ENCODE assay signal across 25 cellular contexts in genomic region chr1:156316909-156317308, GRCh38. TPM values are rescaled to one million over a fixed set of nuclear protein-coding genes. Genes with fewer than 3 reads are reported as not detected.
DNase-seq lines count a peak whose midpoint lies in the region; ATAC-seq, FAIRE-seq and TF ChIP-seq lines count a peak whose summit lies in the region.
"Had no signal": no experiment of that assay in that cellular context is flagged by ENCODE, and none has a peak within 500 bp of the region (broad histone marks: within the 10 kb centered on the region; RNA-seq: fewer than 3 reads in every experiment).

No MANE protein-coding gene starts in this region.

- peaks cover 48% of the 10 kb centered on the region for H3K36me3 Mint-ChIP-seq in HFFc6 (ENCODE audit: low read depth)

- H4K20me1 ChIP-seq in K562 (replicated peaks; ENCODE audit: control insufficient read depth, insufficient read depth, low read length), result no peaks in the 10 kb centered on the region

- DNase-seq in A549 (ENCODE audit: low read depth in 1 of 2, low spot score in 1 of 2) (no peak), HFFc6 (no peak), K562 (ENCODE audit: extremely low read depth in 1 of 4, low spot score in 3 of 4) (no peak), NCI-H146 (lab: John Stamatoyannopoulos, UW) (no peak), HuH-7.5 (ENCODE audit: low spot score) (no peak)
- DNase-seq: Caco-2; CD4-positive, CD25-positive, alpha-beta regulatory T cell; CD8-positive, alpha-beta T cell; DMS 273 treated with DMSO at 0.1 percent for 48 hours; DMS79; EL; GDM1; H9 had no signal

- intact Hi-C loops in K562 (cut with micrococcal nuclease), result no loop called here

- no peaks in the 10 kb centered on the region for H3K9me1 ChIP-seq in K562 (ENCODE audit: control insufficient read depth, insufficient read depth, low read length)

- no peak for TF ChIP-seq POLR2A in A549 (IDR thresholded peaks at IDR 0.05; ENCODE audit: low read length)
- no peak for TF ChIP-seq POLR2A in K562 (conservative IDR thresholded peaks at IDR 0.05)

- no peak overlapping the region for H3K27ac ChIP-seq in A549
- H3K27ac ChIP-seq in K562 (ENCODE audit: extremely low read depth, low read depth, low read length), result no peak overlapping the region
- H3K27ac ChIP-seq: BLaER1, C4-2B had no signal

- no TSS peak for BruUV-seq in K562 (replicated peaks; lab: Mats Ljungman, UMichigan)

- 91% methylated on average over 7 of the region's 7 CpGs for WGBS in A549 (ENCODE audit: missing lambda C conversion rate)
- 94% methylated on average over 7 of the region's 7 CpGs for WGBS in K562 (ENCODE audit: insufficient coverage, low coverage, missing lambda C conversion rate)

- H3K9me3 ChIP-seq in A549 (no peaks in the 10 kb centered on the region), K562 (replicated peaks; ENCODE audit: control insufficient read depth, insufficient read depth, low read depth, low read length) (no peaks in the 10 kb centered on the region)
- H3K9me3 ChIP-seq: BLaER1, Caco-2 had no signal

- POLR2A ChIA-PET in A549 (lab: Yijun Ruan, JAX), result no interaction called here
- POLR2A ChIA-PET in K562 (lab: Yijun Ruan, JAX), result interaction anchor here (0.6 to 0.7 kb wide), 2 partner anchors 15 to 155 kb away, joined by 3 read pairs; no protein-coding TSS in a partner anchor

- H3K9ac ChIP-seq in K562 (ENCODE audit: insufficient read depth in 1 of 2, low read depth in 2 of 2, low read length in 2 of 2), result no peak overlapping the region
- H3K9ac ChIP-seq: BLaER1 had no signal

- TF ChIP-seq RAD21 in A549 (conservative IDR thresholded peaks at IDR 0.05 in 1 of 2, IDR thresholded peaks at IDR 0.05 in 1 of 2), result no peak
- TF ChIP-seq RAD21 in K562 (CRISPR knock-in tag; conservative IDR thresholded peaks at IDR 0.05 in 1 of 2, IDR thresholded peaks at IDR 0.05 in 1 of 2), result no peak

- peaks cover 16% of the 10 kb centered on the region for H3K4me1 Mint-ChIP-seq in HFFc6 (ENCODE audit: low read depth)
- H3K4me1 Mint-ChIP-seq: B cell, GM23338, H9 had no signal

- H3K27me3 ChIP-seq in K562 (ENCODE audit: control insufficient read depth in 2 of 2, insufficient read depth in 2 of 2, low read length in 2 of 2), result no peaks in the 10 kb centered on the region
- H3K27me3 ChIP-seq: BLaER1 had no signal

- no peak overlapping the region for H2AFZ ChIP-seq in K562 (ENCODE audit: low read depth, low read length)
- H2AFZ ChIP-seq: GM23338 had no signal

- no peak for ATAC-seq in A549
- ATAC-seq in K562, result no peak
- ATAC-seq in HG03045 (IDR thresholded peaks at IDR 0.05; ENCODE audit: unreplicated experiment), result no peak
- ATAC-seq: CD8-positive, alpha-beta T cell; GM12878; GM23338; HCT116 had no signal

- no peak overlapping the region for H3K4me3 Mint-ChIP-seq in HFFc6
- H3K4me3 Mint-ChIP-seq: B cell; CD4-positive, CD25-positive, alpha-beta regulatory T cell; CD8-positive, alpha-beta T cell; GM23338; H9 had no signal

- no peaks in the 10 kb centered on the region for H3K9me3 Mint-ChIP-seq in HFFc6
- H3K9me3 Mint-ChIP-seq: CD4-positive, CD25-positive, alpha-beta regulatory T cell; CD8-positive, alpha-beta T cell; GM23338; H9 had no signal

- H3K36me3 ChIP-seq in K562 (ENCODE audit: control insufficient read depth, insufficient read depth, low read length), result peaks cover 95% of the 10 kb centered on the region

- 0 out of 2 replicates have a peak overlapping the region, but pooled peaks have one; percentile 16 for H3K27ac Mint-ChIP-seq in HFFc6
- H3K27ac Mint-ChIP-seq: B cell; CD4-positive, CD25-positive, alpha-beta regulatory T cell; CD8-positive, alpha-beta T cell; GM23338; H9 had no signal

- peaks cover 4% of the 10 kb centered on the region; the same call in 1 of the 3 replicates for H3K4me1 ChIP-seq in A549
- H3K4me1 ChIP-seq in K562 (replicated peaks in 1 of 2; ENCODE audit: control insufficient read depth in 2 of 2, insufficient read depth in 2 of 2, low read length in 2 of 2), result no peaks in the 10 kb centered on the region
- H3K4me1 ChIP-seq: BLaER1, Caco-2 had no signal

- H3K4me2 ChIP-seq in A549 (no peak overlapping the region), K562 (ENCODE audit: insufficient read depth, low read length) (no peak overlapping the region)
- H3K4me2 ChIP-seq: BLaER1, GM23338 had no signal

- H3K27me3 Mint-ChIP-seq in HFFc6 (ENCODE audit: insufficient read depth), result no peaks in the 10 kb centered on the region
- H3K27me3 Mint-ChIP-seq: B cell; CD4-positive, CD25-positive, alpha-beta regulatory T cell had no signal

- FAIRE-seq in A549 (lab: Jason Lieb, UNC), result no peak
- no peak for FAIRE-seq in K562 (lab: Jason Lieb, UNC)
- FAIRE-seq: D721Med, GM12878, GM19239 had no signal

- TF ChIP-seq CTCF in A549 (IDR thresholded peaks at IDR 0.05) (no peak), HFFc6 (IDR thresholded peaks at IDR 0.05) (no peak), K562 (IDR thresholded peaks at IDR 0.05 in 2 of 3, conservative IDR thresholded peaks at IDR 0.05 in 1 of 3; ENCODE audit: insufficient read depth in 2 of 3, low read depth in 1 of 3, low read length in 3 of 3) (no peak)

- in situ Hi-C loops in K562 (cut with MboI), result no loop called here

- CTCF ChIA-PET in A549 (lab: Yijun Ruan, JAX), result interaction anchor here (1.2 to 1.7 kb wide), 8 partner anchors 10 to 226 kb away, joined by 3 to 10 read pairs (median 4); partner anchors contain the start of genes SMG5 and VHLL
- CTCF ChIA-PET in K562 (lab: Yijun Ruan, JAX; ENCODE audit: low intra/inter-chr PET ratio), result no interaction called here

- H3K4me3 ChIP-seq in A549 (no peak overlapping the region), K562 (no peak overlapping the region)
- H3K4me3 ChIP-seq: BLaER1, GM12878, GM23338 had no signal

- no peaks in the 10 kb centered on the region; the same call in 2 of the 3 replicates for H3K79me2 ChIP-seq in K562 (ENCODE audit: control insufficient read depth, insufficient read depth, low read length)

- TF ChIP-seq EP300 in A549 (IDR thresholded peaks at IDR 0.05) (no peak), K562 (IDR thresholded peaks at IDR 0.05; ENCODE audit: low read length) (no peak)

RNA-seq across cellular contexts. Expression of gene VHLL, which starts 17.8 kb away (rescaled TPM):
- polyA plus RNA-seq in A549 (2011; rRNA removed), result not detected in 2 replicates
- polyA plus RNA-seq in A549 (2012; cell fraction: cytosol; rRNA removed), result not detected in 2 replicates
- polyA plus RNA-seq in A549 (2012; cell fraction: nucleus; rRNA removed), result 0.24 and 0.26 TPM in 2 replicates
- polyA plus RNA-seq in A549 (2017; fragmentation: RNase III; extraction: RNeasy Plus Mini Kit Qiagen cat#74134 plus additional on column Dnase treatment), result not detected in 3 replicates
- 0.58 TPM in 1 of 2 replicates, not detected in the other for polyA minus RNA-seq in A549 (2011; rRNA and poly(A)+ RNA removed)
- total RNA-seq in HFFc6 (2021; fragmentation: NEBNext Ultra II Directional; extraction: Animal tissue kit (Norgen Biotek cat#: 25700)), result not detected
- total RNA-seq in K562 (2011; cell fraction: chromatin; rRNA removed; ENCODE audit: low replicate concordance), result 1.3 TPM in 1 of 2 replicates, not detected in the other
- total RNA-seq in K562 (2011; cell fraction: nucleolus; rRNA removed), result not detected in 2 replicates
- total RNA-seq in K562 (2011; cell fraction: nucleoplasm; rRNA removed), result 0.66 TPM in 1 of 2 replicates, not detected in the other
- total RNA-seq in K562 (2014; rRNA removed), result not detected in 2 replicates
- not detected in 2 replicates for total RNA-seq in K562 (2014; rRNA removed; fragmentation: Illumina TruSeq; extraction: Trizol)
- not detected in 2 replicates for total RNA-seq in K562 (2015; rRNA removed; fragmentation: Illumina TruSeq; extraction: Trizol)
- total RNA-seq in K562 (2021), result not detected in 2 replicates
- not detected in 2 replicates for polyA plus RNA-seq in K562 (2011; rRNA removed)
- not detected in 2 replicates for polyA plus RNA-seq in K562 (2011; cell fraction: cytosol; rRNA removed)
- not detected in 2 replicates for polyA plus RNA-seq in K562 (2011; cell fraction: nucleus; rRNA removed)
- not detected in 2 replicates for polyA plus RNA-seq in K562 (2012)
- polyA plus RNA-seq in K562 (2014; fragmentation: Illumina TruSeq; extraction: Trizol), result not detected in 2 replicates
- not detected for polyA plus RNA-seq in K562 (2014; fragmentation: Nextera tagmentation; extraction: Ambion mirVana)
- not detected in 2 replicates for polyA plus RNA-seq in K562 (2014; rRNA removed)
- not detected in 2 replicates for polyA minus RNA-seq in K562 (2011; rRNA and poly(A)+ RNA removed)
- not detected in 2 replicates for polyA minus RNA-seq in K562 (2011; cell fraction: cytosol; rRNA and poly(A)+ RNA removed)
- not detected in 2 replicates for polyA minus RNA-seq in K562 (2011; cell fraction: nucleus; rRNA and poly(A)+ RNA removed)
- total RNA-seq: A172; B cell; Caco-2; CD4-positive, CD25-positive, alpha-beta regulatory T cell; CD8-positive, alpha-beta T cell; GM23338; H4; H9 had no signal
- polyA plus RNA-seq: AG04450; CD4-positive, CD25-positive, alpha-beta regulatory T cell; GM12878; GM23338 had no signal

RNA-seq across cellular contexts. Expression of gene CCT3, which starts 21.2 kb away (rescaled TPM):
- 528 and 530 TPM in 2 replicates for polyA plus RNA-seq in A549 (2011; rRNA removed)
- polyA plus RNA-seq in A549 (2012; cell fraction: cytosol; rRNA removed), result 604 and 615 TPM in 2 replicates
- polyA plus RNA-seq in A549 (2012; cell fraction: nucleus; rRNA removed), result 460 and 483 TPM in 2 replicates
- polyA plus RNA-seq in A549 (2017; fragmentation: RNase III; extraction: RNeasy Plus Mini Kit Qiagen cat#74134 plus additional on column Dnase treatment), result 804 to 909 TPM (median 824 TPM) in 3 replicates
- polyA minus RNA-seq in A549 (2011; rRNA and poly(A)+ RNA removed), result 437 and 471 TPM in 2 replicates
- 100 to 1,000 TPM; 306 to 382 (median 317) TPM for total RNA-seq in HFFc6 (2021; fragmentation: NEBNext Ultra II Directional; extraction: Animal tissue kit (Norgen Biotek cat#: 25700))
- 286 and 378 TPM in 2 replicates for total RNA-seq in K562 (2011; cell fraction: chromatin; rRNA removed; ENCODE audit: low replicate concordance)
- total RNA-seq in K562 (2011; cell fraction: nucleolus; rRNA removed), result 207 and 211 TPM in 2 replicates
- 281 and 365 TPM in 2 replicates for total RNA-seq in K562 (2011; cell fraction: nucleoplasm; rRNA removed)
- 567 and 570 TPM in 2 replicates for total RNA-seq in K562 (2014; rRNA removed)
- 610 and 635 TPM in 2 replicates for total RNA-seq in K562 (2014; rRNA removed; fragmentation: Illumina TruSeq; extraction: Trizol)
- 573 and 580 TPM in 2 replicates for total RNA-seq in K562 (2015; rRNA removed; fragmentation: Illumina TruSeq; extraction: Trizol)
- total RNA-seq in K562 (2021), result 521 and 542 TPM in 2 replicates
- 682 and 836 TPM in 2 replicates for polyA plus RNA-seq in K562 (2011; rRNA removed)
- 554 and 570 TPM in 2 replicates for polyA plus RNA-seq in K562 (2011; cell fraction: cytosol; rRNA removed)
- polyA plus RNA-seq in K562 (2011; cell fraction: nucleus; rRNA removed), result 205 and 257 TPM in 2 replicates
- 345 and 420 TPM in 2 replicates for polyA plus RNA-seq in K562 (2012)
- 536 and 610 TPM in 2 replicates for polyA plus RNA-seq in K562 (2014; fragmentation: Illumina TruSeq; extraction: Trizol)
- polyA plus RNA-seq in K562 (2014; fragmentation: Nextera tagmentation; extraction: Ambion mirVana), result 1,000 to 10,000 TPM in 1 of 2 experiments, 100 to 1,000 TPM in 1; 871 to 1,167 TPM
- 475 and 532 TPM in 2 replicates for polyA plus RNA-seq in K562 (2014; rRNA removed)
- polyA minus RNA-seq in K562 (2011; rRNA and poly(A)+ RNA removed), result 839 and 1,099 TPM in 2 replicates
- polyA minus RNA-seq in K562 (2011; cell fraction: cytosol; rRNA and poly(A)+ RNA removed), result 448 and 506 TPM in 2 replicates
- polyA minus RNA-seq in K562 (2011; cell fraction: nucleus; rRNA and poly(A)+ RNA removed), result 78.0 and 147 TPM in 2 replicates

RNA-seq across cellular contexts. Expression of gene TSACC, which starts 21.4 kb away (rescaled TPM):
- 3.9 and 4.7 TPM in 2 replicates for polyA plus RNA-seq in A549 (2011; rRNA removed)
- polyA plus RNA-seq in A549 (2012; cell fraction: cytosol; rRNA removed), result 4.8 and 5.3 TPM in 2 replicates
- polyA plus RNA-seq in A549 (2012; cell fraction: nucleus; rRNA removed), result 1.3 TPM in 2 replicates
- 2.6 to 3.2 TPM (median 3.0 TPM) in 3 replicates for polyA plus RNA-seq in A549 (2017; fragmentation: RNase III; extraction: RNeasy Plus Mini Kit Qiagen cat#74134 plus additional on column Dnase treatment)
- 0.83 and 1.1 TPM in 2 replicates for polyA minus RNA-seq in A549 (2011; rRNA and poly(A)+ RNA removed)
- under 1 TPM; 0.48 to 0.99 (median 0.70) TPM for total RNA-seq in HFFc6 (2021; fragmentation: NEBNext Ultra II Directional; extraction: Animal tissue kit (Norgen Biotek cat#: 25700))
- 0.67 TPM in 1 of 2 replicates, not detected in the other for total RNA-seq in K562 (2011; cell fraction: chromatin; rRNA removed; ENCODE audit: low replicate concordance)
- 1.1 TPM in 1 of 2 replicates, not detected in the other for total RNA-seq in K562 (2011; cell fraction: nucleolus; rRNA removed)
- 0.59 TPM in 1 of 2 replicates, not detected in the other for total RNA-seq in K562 (2011; cell fraction: nucleoplasm; rRNA removed)
- total RNA-seq in K562 (2014; rRNA removed), result 0.45 and 1.6 TPM in 2 replicates
- 1.8 and 2.1 TPM in 2 replicates for total RNA-seq in K562 (2014; rRNA removed; fragmentation: Illumina TruSeq; extraction: Trizol)
- 2.5 and 2.6 TPM in 2 replicates for total RNA-seq in K562 (2015; rRNA removed; fragmentation: Illumina TruSeq; extraction: Trizol)
- total RNA-seq in K562 (2021), result 1.0 and 1.1 TPM in 2 replicates
- polyA plus RNA-seq in K562 (2011; rRNA removed), result 2.1 and 2.2 TPM in 2 replicates
- 1.9 and 3.2 TPM in 2 replicates for polyA plus RNA-seq in K562 (2011; cell fraction: cytosol; rRNA removed)
- 1.1 and 1.3 TPM in 2 replicates for polyA plus RNA-seq in K562 (2011; cell fraction: nucleus; rRNA removed)
- 0.96 and 3.3 TPM in 2 replicates for polyA plus RNA-seq in K562 (2012)
- polyA plus RNA-seq in K562 (2014; fragmentation: Illumina TruSeq; extraction: Trizol), result 4.5 TPM in 2 replicates
- polyA plus RNA-seq in K562 (2014; fragmentation: Nextera tagmentation; extraction: Ambion mirVana), result 1 to 10 TPM; 7.3 to 7.4 TPM
- polyA plus RNA-seq in K562 (2014; rRNA removed), result 5.0 and 7.5 TPM in 2 replicates
- polyA minus RNA-seq in K562 (2011; rRNA and poly(A)+ RNA removed), result 0.88 and 1.9 TPM in 2 replicates
- polyA minus RNA-seq in K562 (2011; cell fraction: cytosol; rRNA and poly(A)+ RNA removed), result not detected in 2 replicates
- polyA minus RNA-seq in K562 (2011; cell fraction: nucleus; rRNA and poly(A)+ RNA removed), result 1.1 TPM in 1 of 2 replicates, not detected in the other
- total RNA-seq: CD4-positive, CD25-positive, alpha-beta regulatory T cell; GM12878 had no signal

RNA-seq across cellular contexts. Expression of gene GLMP, which starts 21.4 kb away (rescaled TPM):
- polyA plus RNA-seq in A549 (2011; rRNA removed) (12.4 and 16.9 TPM in 2 replicates), A549 (2017; fragmentation: RNase III; extraction: RNeasy Plus Mini Kit Qiagen cat#74134 plus additional on column Dnase treatment) (23.0 to 32.5 TPM (median 29.0 TPM) in 3 replicates), K562 (2011; rRNA removed) (8.3 and 15.5 TPM in 2 replicates), K562 (2014; fragmentation: Illumina TruSeq; extraction: Trizol) (28.2 and 29.1 TPM in 2 replicates), K562 (2014; fragmentation: Nextera tagmentation; extraction: Ambion mirVana) (10 to 100 TPM; 11.0 to 22.4 TPM), K562 (2014; rRNA removed) (21.7 and 24.5 TPM in 2 replicates)
- 17.2 and 23.4 TPM in 2 replicates for polyA plus RNA-seq in A549 (2012; cell fraction: cytosol; rRNA removed)
- polyA plus RNA-seq in A549 (2012; cell fraction: nucleus; rRNA removed), result 24.1 and 24.6 TPM in 2 replicates
- polyA minus RNA-seq in A549 (2011; rRNA and poly(A)+ RNA removed), result 11.4 and 11.5 TPM in 2 replicates
- 10 to 100 TPM; 50.8 to 91.8 (median 87.4) TPM for total RNA-seq in HFFc6 (2021; fragmentation: NEBNext Ultra II Directional; extraction: Animal tissue kit (Norgen Biotek cat#: 25700))
- 13.4 and 24.2 TPM in 2 replicates for total RNA-seq in K562 (2011; cell fraction: chromatin; rRNA removed; ENCODE audit: low replicate concordance)
- total RNA-seq in K562 (2011; cell fraction: nucleolus; rRNA removed), result 21.3 and 23.8 TPM in 2 replicates
- total RNA-seq in K562 (2011; cell fraction: nucleoplasm; rRNA removed), result 24.8 and 28.6 TPM in 2 replicates
- total RNA-seq in K562 (2014; rRNA removed) (25.7 and 27.0 TPM in 2 replicates), K562 (2014; rRNA removed; fragmentation: Illumina TruSeq; extraction: Trizol) (10.1 and 12.8 TPM in 2 replicates), K562 (2015; rRNA removed; fragmentation: Illumina TruSeq; extraction: Trizol) (18.5 and 19.7 TPM in 2 replicates), K562 (2021) (22.7 and 23.7 TPM in 2 replicates)
- polyA plus RNA-seq in K562 (2011; cell fraction: cytosol; rRNA removed), result 23.7 and 34.0 TPM in 2 replicates
- 18.0 and 19.6 TPM in 2 replicates for polyA plus RNA-seq in K562 (2011; cell fraction: nucleus; rRNA removed)
- 22.2 and 32.3 TPM in 2 replicates for polyA plus RNA-seq in K562 (2012)
- 4.6 and 5.6 TPM in 2 replicates for polyA minus RNA-seq in K562 (2011; rRNA and poly(A)+ RNA removed)
- 8.4 and 11.0 TPM in 2 replicates for polyA minus RNA-seq in K562 (2011; cell fraction: cytosol; rRNA and poly(A)+ RNA removed)
- 5.5 and 8.9 TPM in 2 replicates for polyA minus RNA-seq in K562 (2011; cell fraction: nucleus; rRNA and poly(A)+ RNA removed)

RNA-seq across cellular contexts. Expression of gene TMEM79, which starts 32.8 kb away (rescaled TPM):
- polyA plus RNA-seq in A549 (2011; rRNA removed) (7.2 and 7.5 TPM in 2 replicates), A549 (2017; fragmentation: RNase III; extraction: RNeasy Plus Mini Kit Qiagen cat#74134 plus additional on column Dnase treatment) (5.7 to 6.3 TPM (median 6.3 TPM) in 3 replicates), K562 (2011; rRNA removed) (4.0 and 4.8 TPM in 2 replicates), K562 (2014; fragmentation: Illumina TruSeq; extraction: Trizol) (5.6 and 5.7 TPM in 2 replicates), K562 (2014; fragmentation: Nextera tagmentation; extraction: Ambion mirVana) (1 to 10 TPM in 1 of 2 experiments, under 1 TPM in 1; 0.69 to 1.2 TPM), K562 (2014; rRNA removed) (6.1 and 8.3 TPM in 2 replicates)
- 12.3 and 13.1 TPM in 2 replicates for polyA plus RNA-seq in A549 (2012; cell fraction: cytosol; rRNA removed)
- 23.9 and 26.7 TPM in 2 replicates for polyA plus RNA-seq in A549 (2012; cell fraction: nucleus; rRNA removed)
- polyA minus RNA-seq in A549 (2011; rRNA and poly(A)+ RNA removed), result 6.4 TPM in 2 replicates
- 1 to 10 TPM; 2.0 to 2.7 (median 2.1) TPM for total RNA-seq in HFFc6 (2021; fragmentation: NEBNext Ultra II Directional; extraction: Animal tissue kit (Norgen Biotek cat#: 25700))
- total RNA-seq in K562 (2011; cell fraction: chromatin; rRNA removed; ENCODE audit: low replicate concordance), result 7.9 and 23.3 TPM in 2 replicates
- 23.9 and 26.5 TPM in 2 replicates for total RNA-seq in K562 (2011; cell fraction: nucleolus; rRNA removed)
- 14.7 and 15.8 TPM in 2 replicates for total RNA-seq in K562 (2011; cell fraction: nucleoplasm; rRNA removed)
- total RNA-seq in K562 (2014; rRNA removed) (3.8 and 6.9 TPM in 2 replicates), K562 (2014; rRNA removed; fragmentation: Illumina TruSeq; extraction: Trizol) (2.1 and 2.6 TPM in 2 replicates), K562 (2015; rRNA removed; fragmentation: Illumina TruSeq; extraction: Trizol) (5.1 and 5.4 TPM in 2 replicates), K562 (2021) (6.8 and 7.2 TPM in 2 replicates)
- polyA plus RNA-seq in K562 (2011; cell fraction: cytosol; rRNA removed), result 5.0 and 12.1 TPM in 2 replicates
- 10.3 and 25.9 TPM in 2 replicates for polyA plus RNA-seq in K562 (2011; cell fraction: nucleus; rRNA removed)
- polyA plus RNA-seq in K562 (2012), result 5.7 and 9.5 TPM in 2 replicates
- 2.3 TPM in 2 replicates for polyA minus RNA-seq in K562 (2011; rRNA and poly(A)+ RNA removed)
- polyA minus RNA-seq in K562 (2011; cell fraction: cytosol; rRNA and poly(A)+ RNA removed), result 1.6 and 2.3 TPM in 2 replicates
- 7.0 and 10.9 TPM in 2 replicates for polyA minus RNA-seq in K562 (2011; cell fraction: nucleus; rRNA and poly(A)+ RNA removed)

Comparison
In these comparisons a context has a peak if more than half of its experiments do, and no peak if none do; other contexts are left out.
1. Of the 35 proteins assayed by ChIP-seq in both K562 and A549: peak only in K562: none; only in A549: none; in both: CEBPB; in neither: 34.